ENCODE assay signal across 8 cellular contexts in genomic region chr17:16406742-16407674, GRCh38. TPM values are rescaled to one million over a fixed set of nuclear protein-coding genes. Genes with fewer than 3 reads are reported as not detected.
DNase-seq lines count a peak whose midpoint lies in the region; ATAC-seq and TF ChIP-seq lines count a peak whose summit lies in the region.

No MANE protein-coding gene starts in this region.

- WGBS in heart left ventricle, 4 donors, result 6 to 8% (median 7%) methylated on average over 64 to 67 of the region's 67 CpGs
- WGBS in prostate gland, result 5% methylated on average over 66 of the region's 67 CpGs

- TF ChIP-seq POLR2A in heart left ventricle (IDR thresholded peaks at IDR 0.05) (peak in 1 of 2 donors; percentile 26), prostate gland (IDR thresholded peaks at IDR 0.05) (no peak)

- DNase-seq in stimulated activated CD4-positive, alpha-beta T cell treated with anti-CD3 and anti-CD28 coated beads, Interleukin-4, amount 100 ng/mL, for 1 hour, result peak; percentile 20
- no peak for DNase-seq in stimulated activated CD4-positive, alpha-beta T cell treated with anti-CD3 and anti-CD28 coated beads, Interleukin-1b, Interleukin-23, amount 100 ng/mL, for 48 hours
- DNase-seq in heart left ventricle (peak; percentile 75 to 86 (median 78)), prostate gland (ENCODE audit: low spot score) (no peak), AML-193 (lab: John Stamatoyannopoulos, UW) (no peak), SIG-M5 treated with dmso at 0.1 percent for 504 hours (lab: John Stamatoyannopoulos, UW; ENCODE audit: unreplicated experiment) (no peak), COLO668 (lab: John Stamatoyannopoulos, UW; ENCODE audit: unreplicated experiment) (no peak)

- ATAC-seq in heart left ventricle, result peak; percentile 76 to 94 (median 82)

- H3K36me3 ChIP-seq in heart left ventricle (no peaks in the 10 kb centered on the region), prostate gland (no peaks in the 10 kb centered on the region)

- intact Hi-C loops in heart left ventricle (cut with DNase I), result loop anchor here in 1 of 10 donors (1.0 kb wide), 1 partner anchor 26 kb away; the partner anchor contains the start of gene UBB
- intact Hi-C loops in prostate gland (cut with DNase I), result no loop called here

- no peak for TF ChIP-seq CTCF in VCaP (conservative IDR thresholded peaks at IDR 0.05)
- TF ChIP-seq CTCF in heart left ventricle (IDR thresholded peaks at IDR 0.05), result no peak
- no peak for TF ChIP-seq CTCF in prostate gland (IDR thresholded peaks at IDR 0.05)

- H3K9me3 ChIP-seq in heart left ventricle (no peaks in the 10 kb centered on the region), prostate gland (no peaks in the 10 kb centered on the region)

- H3K27me3 ChIP-seq in heart left ventricle (no peaks in the 10 kb centered on the region), prostate gland (replicated peaks; ENCODE audit: insufficient read depth) (no peaks in the 10 kb centered on the region)

- H3K4me1 ChIP-seq in heart left ventricle (peaks cover 0 to 20% (median 8%) of the 10 kb centered on the region in 12 donors), prostate gland (replicated peaks) (no peaks in the 10 kb centered on the region)

- H3K4me3 ChIP-seq in heart left ventricle (peak overlapping the region; percentile 36 to 79 (median 58)), prostate gland (peak overlapping the region; percentile 30 to 42)

- 0 out of 2 replicates have a peak overlapping the region, but pooled peaks have one; percentile 31 for H3K27ac ChIP-seq in VCaP
- peak overlapping the region; percentile 37 to 92 (median 80) for H3K27ac ChIP-seq in heart left ventricle
- peak overlapping the region; percentile 61 to 74 for H3K27ac ChIP-seq in prostate gland

RNA-seq across cellular contexts. Expression of gene TRPV2, which starts 8.4 kb away (rescaled TPM):
- total RNA-seq in heart left ventricle, result 10 to 100 TPM in 5 of 9 donors, 1 to 10 TPM in 4; 5.8 to 43.5 (median 11.5) TPM
- polyA plus RNA-seq in heart left ventricle, result 1 to 10 TPM; 5.2 to 8.6 TPM
- total RNA-seq in prostate gland, result 10 to 100 TPM in 1 of 2 donors, 1 to 10 TPM in 1; 7.1 to 11.0 TPM

RNA-seq across cellular contexts. Expression of gene UBB, which starts 26.1 kb away (rescaled TPM):
- 1,000 to 10,000 TPM in 8 of 9 donors, 100 to 1,000 TPM in 1; 665 to 2,180 (median 1,547) TPM for total RNA-seq in heart left ventricle
- 1,000 to 10,000 TPM in 1 of 2 donors, 100 to 1,000 TPM in 1; 932 to 1,006 TPM for polyA plus RNA-seq in heart left ventricle
- total RNA-seq in prostate gland, result 1,000 to 10,000 TPM; 1,174 to 1,571 TPM

RNA-seq across cellular contexts. Expression of gene CENPV, which starts 53.7 kb away (rescaled TPM):
- 10 to 100 TPM in 8 of 9 donors, 1 to 10 TPM in 1; 9.7 to 15.0 (median 11.5) TPM for total RNA-seq in heart left ventricle
- 10 to 100 TPM in 1 of 2 donors, 1 to 10 TPM in 1; 9.1 to 18.7 TPM for polyA plus RNA-seq in heart left ventricle
- total RNA-seq in prostate gland, result 10 to 100 TPM; 29.8 to 71.5 TPM

Comparison
In these comparisons a context has a peak if more than half of its experiments do, and no peak if none do; other contexts are left out.
1. DNase-seq: peak in stimulated activated CD4-positive, alpha-beta T cell treated with anti-CD3 and anti-CD28 coated beads, Interleukin-4, amount 100 ng/mL, for 1 hour (single experiment) and heart left ventricle (5 of 5); none in stimulated activated CD4-positive, alpha-beta T cell treated with anti-CD3 and anti-CD28 coated beads, Interleukin-1b, Interleukin-23, amount 100 ng/mL, for 48 hours (single experiment), prostate gland (single experiment), AML-193 (0 of 2), SIG-M5 treated with dmso at 0.1 percent for 504 hours (single experiment) and COLO668 (single experiment).
2. Peak in every context shown above with its lines, with median percentiles within 50 percentile points of each other: H3K27ac ChIP-seq.